ENCODE assay signal across 1 cellular context in genomic region chr7:99124636-99125504, GRCh38.
TF ChIP-seq lines count a peak whose summit lies in the region.

No MANE protein-coding gene starts in this region.

TF ChIP-seq in H1, 55 proteins besides CTCF, POLR2A, EP300 and RAD21:
- no peak for TF ChIP-seq SAP30 (IDR thresholded peaks at IDR 0.05; ENCODE audit: insufficient read depth, insufficient replicate concordance, low read length)
- no peak for TF ChIP-seq SIX5 (IDR thresholded peaks at IDR 0.05; ENCODE audit: low read depth, low read length)
- no peak for TF ChIP-seq CTBP2 (IDR thresholded peaks at IDR 0.05; ENCODE audit: borderline replicate concordance, insufficient read depth, insufficient read length, low read length)
- TF ChIP-seq SP2 (IDR thresholded peaks at IDR 0.05; ENCODE audit: low read length) = no peak
